In the genomic region with DNA sequence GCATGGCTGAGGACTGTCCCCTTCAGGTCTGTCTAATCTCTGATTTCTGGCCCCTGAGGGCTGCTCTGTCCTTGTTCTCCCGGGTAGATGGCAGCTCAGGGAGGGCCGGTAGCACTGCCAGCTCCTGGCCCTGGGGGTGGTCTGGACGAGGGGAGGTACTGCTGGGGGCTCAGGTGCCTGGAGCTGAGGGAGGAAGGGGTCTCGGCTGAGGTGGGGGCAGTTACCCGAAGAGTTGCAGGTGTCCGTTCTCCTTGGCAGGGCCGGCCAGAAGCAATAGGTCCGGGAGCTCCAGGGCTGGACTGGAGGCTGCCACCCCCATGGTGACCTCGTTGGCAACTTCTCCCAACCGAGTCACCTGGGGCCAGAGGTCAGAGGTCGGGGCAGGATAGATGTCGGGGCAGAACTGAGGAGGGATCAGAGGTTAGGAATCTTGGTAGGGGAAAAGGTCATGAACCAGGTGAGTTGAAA, we compare ENCODE assay signal across 16 cellular contexts. TPM values are rescaled to one million over a fixed set of nuclear protein-coding genes. Genes with fewer than 3 reads are reported as not detected.
A peak's percentile ranks its signal among the peaks of the same experiment; 100 is the strongest.
DNase-seq lines count a peak whose midpoint lies in the region; ATAC-seq and TF ChIP-seq lines count a peak whose summit lies in the region.
"Had no signal": no experiment of that assay in that cellular context is flagged by ENCODE, and none has a peak within 500 bp of the region (broad histone marks: within the 10 kb centered on the region; RNA-seq: fewer than 3 reads in every experiment).

No MANE protein-coding gene starts in this region.

- peaks cover 0 to 8% (median 6%) of the 10 kb centered on the region in 3 donors for H3K27me3 Mint-ChIP-seq in CD14-positive monocyte (ENCODE audit: low read depth in 3 of 3)
- peaks cover 0 to 2% of the 10 kb centered on the region in 2 donors for H3K27me3 Mint-ChIP-seq in CD8-positive, alpha-beta memory T cell
- peaks cover 2% of the 10 kb centered on the region for H3K27me3 Mint-ChIP-seq in activated naive CD8-positive, alpha-beta T cell treated with anti-CD3 and anti-CD28 coated beads, Interleukin-2, amount 10 ng/mL, durations not matched to agents 7 days and 5 days
- peaks cover 0 to 2% (median 0%) of the 10 kb centered on the region in 5 donors for H3K27me3 Mint-ChIP-seq in naive thymus-derived CD8-positive, alpha-beta T cell

- no peak overlapping the region for H3K27ac ChIP-seq in CD8-positive, alpha-beta memory T cell (ENCODE audit: low read depth, low read length)
- H3K27ac ChIP-seq: epithelial cell of prostate had no signal

- peaks cover 19 to 27% of the 10 kb centered on the region in 2 donors for H3K36me3 Mint-ChIP-seq in CD14-positive monocyte
- peaks cover 0 to 30% (median 0%) of the 10 kb centered on the region in 3 donors for H3K36me3 Mint-ChIP-seq in CD8-positive, alpha-beta memory T cell
- peaks cover 11% of the 10 kb centered on the region for H3K36me3 Mint-ChIP-seq in activated naive CD8-positive, alpha-beta T cell treated with anti-CD3 and anti-CD28 coated beads, Interleukin-2, amount 10 ng/mL, durations not matched to agents 7 days and 5 days
- H3K36me3 Mint-ChIP-seq in naive thymus-derived CD8-positive, alpha-beta T cell: peaks cover 0 to 12% (median 0%) of the 10 kb centered on the region in 3 donors

- H3K36me3 ChIP-seq in CD8-positive, alpha-beta memory T cell (ENCODE audit: insufficient read depth, low read length): peaks cover 7% of the 10 kb centered on the region

- H3K4me3 Mint-ChIP-seq in CD14-positive monocyte: no peak overlapping the region
- H3K4me3 Mint-ChIP-seq in CD8-positive, alpha-beta memory T cell: peak overlapping the region; percentile 30 to 99 (median 95)
- peak overlapping the region; percentile 67 for H3K4me3 Mint-ChIP-seq in activated naive CD8-positive, alpha-beta T cell treated with anti-CD3 and anti-CD28 coated beads, Interleukin-2, amount 10 ng/mL, durations not matched to agents 7 days and 5 days
- peak overlapping the region; percentile 45 to 100 (median 82) for H3K4me3 Mint-ChIP-seq in naive thymus-derived CD8-positive, alpha-beta T cell

- no peaks in the 10 kb centered on the region for H3K9me3 ChIP-seq in CD8-positive, alpha-beta memory T cell (ENCODE audit: low read length)
- H3K9me3 ChIP-seq: adrenal gland, pancreas had no signal

- CTCF ChIA-PET in CD8-positive, alpha-beta memory T cell (lab: Charles Lee): interaction anchor here (1.5 kb wide), 1 partner anchor 118 kb away, joined by 4 read pairs; no protein-coding TSS in a partner anchor

- no peak for ATAC-seq in activated naive CD8-positive, alpha-beta T cell treated with anti-CD3 and anti-CD28 coated beads, Interleukin-2, amount 10 ng/mL, durations not matched to agents 7 days and 5 days (ENCODE audit: low read depth)
- no peak for ATAC-seq in naive thymus-derived CD8-positive, alpha-beta T cell
- no peak for ATAC-seq in Right ventricle myocardium superior (ENCODE audit: poor library complexity)
- no peak for ATAC-seq in GM21367 (IDR thresholded peaks at IDR 0.05; ENCODE audit: unreplicated experiment)

- H3K27ac Mint-ChIP-seq in CD14-positive monocyte: peak overlapping the region in 5 of 7 donors; percentile 17 to 88 (median 55)
- peak overlapping the region; percentile 60 to 98 (median 84) for H3K27ac Mint-ChIP-seq in CD8-positive, alpha-beta memory T cell
- peak overlapping the region; percentile 75 for H3K27ac Mint-ChIP-seq in activated naive CD8-positive, alpha-beta T cell treated with anti-CD3 and anti-CD28 coated beads, Interleukin-2, amount 10 ng/mL, durations not matched to agents 7 days and 5 days
- H3K27ac Mint-ChIP-seq in naive thymus-derived CD8-positive, alpha-beta T cell: peak overlapping the region; percentile 56 to 99 (median 92)

- H3K27me3 ChIP-seq in CD8-positive, alpha-beta memory T cell (ENCODE audit: insufficient read depth, low read length, poor library complexity, severe bottlenecking): no peaks in the 10 kb centered on the region
- H3K27me3 ChIP-seq: adrenal gland, pancreas had no signal

- peaks cover 0 to 15% (median 0%) of the 10 kb centered on the region in 7 donors for H3K9me3 Mint-ChIP-seq in CD14-positive monocyte
- H3K9me3 Mint-ChIP-seq in CD8-positive, alpha-beta memory T cell: no peaks in the 10 kb centered on the region
- no peaks in the 10 kb centered on the region for H3K9me3 Mint-ChIP-seq in activated naive CD8-positive, alpha-beta T cell treated with anti-CD3 and anti-CD28 coated beads, Interleukin-2, amount 10 ng/mL, durations not matched to agents 7 days and 5 days
- no peaks in the 10 kb centered on the region for H3K9me3 Mint-ChIP-seq in naive thymus-derived CD8-positive, alpha-beta T cell

- peaks cover 26% of the 10 kb centered on the region for H3K4me1 ChIP-seq in CD8-positive, alpha-beta memory T cell (ENCODE audit: insufficient read depth, low read length)

- no peak for TF ChIP-seq CTCF in CD14-positive monocyte (IDR thresholded peaks at IDR 0.05)

- DNase-seq in CD14-positive monocyte (ENCODE audit: low spot score) (no peak), mesenteric fat pad (ENCODE audit: low spot score) (no peak), Right ventricle myocardium superior (no peak)
- no peak for DNase-seq in CD8-positive, alpha-beta memory T cell
- DNase-seq in activated naive CD8-positive, alpha-beta T cell treated with anti-CD3 and anti-CD28 coated beads, Interleukin-2, amount 10 ng/mL, durations not matched to agents 7 days and 5 days: no peak
- no peak for DNase-seq in naive thymus-derived CD8-positive, alpha-beta T cell
- DNase-seq in stimulated activated CD4-positive, alpha-beta T cell treated with anti-CD3 and anti-CD28 coated beads, Interleukin-2, amount 100 ng/mL, for 48 hours: no peak
- DNase-seq: adrenal gland, GOT3, mammary epithelial cell, NCI-H1092, small intestine had no signal

- POLR2A ChIA-PET in CD8-positive, alpha-beta memory T cell (lab: Charles Lee): interaction anchor here (0.5 kb wide), 1 partner anchor 91 kb away, joined by 3 read pairs; the partner anchor contains the start of gene POLD1
- POLR2A ChIA-PET in activated naive CD8-positive, alpha-beta T cell treated with anti-CD3 and anti-CD28 coated beads, Interleukin-2, amount 10 ng/mL, durations not matched to agents 7 days and 5 days (lab: Charles Lee): interaction anchor here (0.6 to 0.9 kb wide), 2 partner anchors 36 to 250 kb away, joined by 3 read pairs; partner anchors contain the start of gene JOSD2
- POLR2A ChIA-PET in naive thymus-derived CD8-positive, alpha-beta T cell (lab: Charles Lee): interaction anchor here (0.6 to 2.3 kb wide), 2 partner anchors 36 to 133 kb away, joined by 7 to 9 read pairs; partner anchors contain the start of gene JOSD2

- H3K4me3 ChIP-seq in CD8-positive, alpha-beta memory T cell (ENCODE audit: low read length): no peak overlapping the region
- H3K4me3 ChIP-seq: adrenal gland had no signal

- peaks cover 14% of the 10 kb centered on the region for H3K4me1 Mint-ChIP-seq in CD14-positive monocyte
- H3K4me1 Mint-ChIP-seq in CD8-positive, alpha-beta memory T cell: peaks cover 23 to 34% (median 24%) of the 10 kb centered on the region in 3 donors
- peaks cover 15% of the 10 kb centered on the region for H3K4me1 Mint-ChIP-seq in activated naive CD8-positive, alpha-beta T cell treated with anti-CD3 and anti-CD28 coated beads, Interleukin-2, amount 10 ng/mL, durations not matched to agents 7 days and 5 days
- peaks cover 22 to 34% (median 26%) of the 10 kb centered on the region in 4 donors for H3K4me1 Mint-ChIP-seq in naive thymus-derived CD8-positive, alpha-beta T cell

- intact Hi-C loops in CD14-positive monocyte (cut with micrococcal nuclease): no loop called here
- intact Hi-C loops in Right ventricle myocardium superior (cut with DNase I): no loop called here

RNA-seq across cellular contexts. Expression of gene EMC10, which starts 1.2 kb away (rescaled TPM):
- polyA plus RNA-seq in CD14-positive monocyte: 1 to 10 TPM; 8.5 to 9.3 TPM
- 10 to 100 TPM; 74.7 to 74.8 TPM for total RNA-seq in CD8-positive, alpha-beta memory T cell
- 11.4 TPM for polyA plus RNA-seq in CD8-positive, alpha-beta memory T cell
- total RNA-seq in activated naive CD8-positive, alpha-beta T cell treated with anti-CD3 and anti-CD28 coated beads, Interleukin-2, amount 10 ng/mL, durations not matched to agents 7 days and 5 days: 10 to 100 TPM; 56.0 to 60.7 TPM
- total RNA-seq in naive thymus-derived CD8-positive, alpha-beta T cell: 10 to 100 TPM; 83.5 to 84.4 TPM
- 10 to 100 TPM in 1 of 3 donors, 1 to 10 TPM in 2; 8.3 to 11.2 (median 9.6) TPM for polyA plus RNA-seq in naive thymus-derived CD8-positive, alpha-beta T cell
- total RNA-seq in mesenteric fat pad (53.3 TPM), Right ventricle myocardium superior (68.7 TPM)

RNA-seq across cellular contexts. Expression of gene GARIN5A, which starts 1.5 kb away (rescaled TPM):
- polyA plus RNA-seq in CD14-positive monocyte: under 1 TPM in 1 of 2 donors, not detected in 1; 0.41 TPM
- total RNA-seq in CD8-positive, alpha-beta memory T cell: under 1 TPM; 0.57 to 0.97 TPM
- polyA plus RNA-seq in CD8-positive, alpha-beta memory T cell: 0.33 TPM
- under 1 TPM; 0.50 to 0.57 TPM for total RNA-seq in activated naive CD8-positive, alpha-beta T cell treated with anti-CD3 and anti-CD28 coated beads, Interleukin-2, amount 10 ng/mL, durations not matched to agents 7 days and 5 days
- under 1 TPM in 1 of 2 experiments, not detected in 1; 0.94 TPM for total RNA-seq in naive thymus-derived CD8-positive, alpha-beta T cell
- polyA plus RNA-seq in naive thymus-derived CD8-positive, alpha-beta T cell: 1 to 10 TPM in 1 of 3 donors, under 1 TPM in 2; 0.65 to 1.7 (median 0.96) TPM
- 0.35 TPM for total RNA-seq in mesenteric fat pad
- total RNA-seq in Right ventricle myocardium superior: 2.0 TPM

RNA-seq across cellular contexts. Expression of gene JOSD2, which starts 35.9 kb away (rescaled TPM):
- 10 to 100 TPM; 33.0 to 37.2 TPM for polyA plus RNA-seq in CD14-positive monocyte
- 10 to 100 TPM; 47.4 to 50.9 TPM for total RNA-seq in CD8-positive, alpha-beta memory T cell
- 28.4 TPM for polyA plus RNA-seq in CD8-positive, alpha-beta memory T cell
- total RNA-seq in activated naive CD8-positive, alpha-beta T cell treated with anti-CD3 and anti-CD28 coated beads, Interleukin-2, amount 10 ng/mL, durations not matched to agents 7 days and 5 days: 10 to 100 TPM; 31.5 to 37.3 TPM
- total RNA-seq in naive thymus-derived CD8-positive, alpha-beta T cell: 10 to 100 TPM; 22.8 to 25.6 TPM
- polyA plus RNA-seq in naive thymus-derived CD8-positive, alpha-beta T cell: 10 to 100 TPM; 19.8 to 26.2 (median 22.8) TPM
- 44.9 TPM for total RNA-seq in mesenteric fat pad
- total RNA-seq in Right ventricle myocardium superior: 39.8 TPM

RNA-seq across cellular contexts. Expression of gene ASPDH, which starts 38.6 kb away (rescaled TPM):
- polyA plus RNA-seq in CD14-positive monocyte: not detected
- not detected for total RNA-seq in CD8-positive, alpha-beta memory T cell
- polyA plus RNA-seq in CD8-positive, alpha-beta memory T cell: not detected
- total RNA-seq in activated naive CD8-positive, alpha-beta T cell treated with anti-CD3 and anti-CD28 coated beads, Interleukin-2, amount 10 ng/mL, durations not matched to agents 7 days and 5 days: not detected
- not detected for total RNA-seq in naive thymus-derived CD8-positive, alpha-beta T cell
- polyA plus RNA-seq in naive thymus-derived CD8-positive, alpha-beta T cell: 1 to 10 TPM in 1 of 3 donors, not detected in 2; 1.4 TPM
- total RNA-seq in mesenteric fat pad (not detected), Right ventricle myocardium superior (not detected)
- total RNA-seq: mammary epithelial cell had no signal
- polyA plus RNA-seq: BJ, mammary epithelial cell had no signal

RNA-seq across cellular contexts. Expression of gene MYBPC2, which starts 42.4 kb away (rescaled TPM):
- not detected for polyA plus RNA-seq in CD14-positive monocyte
- total RNA-seq in CD8-positive, alpha-beta memory T cell: under 1 TPM; 0.07 to 0.24 TPM
- not detected for polyA plus RNA-seq in CD8-positive, alpha-beta memory T cell
- under 1 TPM in 1 of 2 experiments, not detected in 1; 0.14 TPM for total RNA-seq in activated naive CD8-positive, alpha-beta T cell treated with anti-CD3 and anti-CD28 coated beads, Interleukin-2, amount 10 ng/mL, durations not matched to agents 7 days and 5 days
- total RNA-seq in naive thymus-derived CD8-positive, alpha-beta T cell: not detected
- polyA plus RNA-seq in naive thymus-derived CD8-positive, alpha-beta T cell: not detected
- total RNA-seq in mesenteric fat pad (not detected), Right ventricle myocardium superior (not detected)
- total RNA-seq: mammary epithelial cell had no signal
- polyA plus RNA-seq: BJ, mammary epithelial cell had no signal

Comparison
In these comparisons a context has a peak if more than half of its experiments do, and no peak if none do; other contexts are left out.
1. H3K4me3 Mint-ChIP-seq: peak in CD8-positive, alpha-beta memory T cell (7 of 7), activated naive CD8-positive, alpha-beta T cell treated with anti-CD3 and anti-CD28 coated beads, Interleukin-2, amount 10 ng/mL, durations not matched to agents 7 days and 5 days (single experiment) and naive thymus-derived CD8-positive, alpha-beta T cell (10 of 10); none in CD14-positive monocyte (0 of 2).
2. Peak in every context shown above with its lines, with median percentiles within 50 percentile points of each other: H3K27ac Mint-ChIP-seq.